Comparison of ENCODE assay signal across 11 cellular contexts in the genomic region with DNA sequence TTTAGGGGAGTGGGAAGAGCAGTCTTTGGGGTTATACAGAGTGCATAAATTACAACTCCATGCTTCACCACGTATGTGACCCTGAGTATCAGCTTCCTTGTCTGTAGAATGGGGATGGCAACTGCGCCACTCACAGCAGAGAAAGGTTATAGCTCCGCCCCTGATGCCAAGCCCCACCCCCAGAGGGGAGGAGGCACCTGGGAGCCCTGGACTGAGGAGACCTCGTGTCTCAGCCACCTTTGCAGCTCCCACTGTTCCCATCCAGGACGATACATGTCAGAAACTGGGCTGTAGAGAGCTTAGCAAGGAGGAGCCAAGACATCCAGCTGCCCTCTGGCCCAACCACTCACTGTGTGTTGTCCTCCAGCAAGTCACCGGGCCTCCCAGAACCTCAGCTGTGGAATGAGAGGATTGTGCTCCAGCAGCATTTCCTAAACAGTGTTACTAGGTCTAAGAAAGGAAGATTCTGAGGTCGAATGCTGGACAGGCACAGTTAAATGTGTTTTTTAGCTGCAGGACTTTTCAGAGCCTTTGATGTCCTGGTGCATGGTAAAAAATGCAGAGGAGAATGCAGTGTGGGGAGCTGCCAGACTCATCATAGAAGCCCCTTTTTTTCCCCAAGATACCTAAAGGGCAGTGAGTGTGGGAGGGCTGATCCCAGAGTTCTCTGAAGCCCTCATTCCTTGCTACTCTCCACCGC. TPM values are rescaled to one million over a fixed set of nuclear protein-coding genes. Genes with fewer than 3 reads are reported as not detected.
DNase-seq lines count a peak whose midpoint lies in the region; ATAC-seq and TF ChIP-seq lines count a peak whose summit lies in the region.
"Had no signal": no experiment of that assay in that cellular context is flagged by ENCODE, and none has a peak within 500 bp of the region (broad histone marks: within the 10 kb centered on the region; RNA-seq: fewer than 3 reads in every experiment).

No MANE protein-coding gene starts in this region.

- H3K36me3 Mint-ChIP-seq in T-helper 17 cell (ENCODE audit: low read depth) = no peaks in the 10 kb centered on the region
- H3K36me3 Mint-ChIP-seq: IgD-negative memory B cell; naive thymus-derived CD8-positive, alpha-beta T cell had no signal

- H3K27ac ChIP-seq in mammary epithelial cell (ENCODE audit: insufficient read depth, low read depth, low read length) = no peak overlapping the region
- no peak overlapping the region for H3K27ac ChIP-seq in lower lobe of right lung

- H3K79me2 ChIP-seq in mammary epithelial cell (ENCODE audit: insufficient read depth, low read length) = no peaks in the 10 kb centered on the region

- dilution Hi-C loops in mammary epithelial cell (cut with HindIII; ENCODE audit: low sequenced_read_pairs) = no loop called here

- peak overlapping the region; percentile 51 for H3K27ac Mint-ChIP-seq in T-helper 17 cell
- H3K27ac Mint-ChIP-seq: IgD-negative memory B cell; stimulated activated naive CD8-positive, alpha-beta T cell treated with anti-CD3 and anti-CD28 coated beads, Interleukin-15, Interleukin-2, amounts not matched to agents 100 ng/mL and 50 ng/mL, for 24 hours had no signal

- H3K4me1 Mint-ChIP-seq in T-helper 17 cell = peaks cover 27% of the 10 kb centered on the region

- CTCF ChIA-PET in HEK293T (lab: Yijun Ruan, JAX) (interaction anchor here (0.7 to 2.3 kb wide), 3 partner anchors 8 to 148 kb away, joined by 3 to 11 read pairs (median 4); no protein-coding TSS in a partner anchor), mammary epithelial cell (lab: Charles Lee; ENCODE audit: low non-redundant PET) (interaction anchor here (0.7 kb wide), 1 partner anchor 198 kb away, joined by 3 read pairs; no protein-coding TSS in a partner anchor)

- no peak overlapping the region for H3K4me3 ChIP-seq in mammary epithelial cell (replicated peaks in 1 of 3; ENCODE audit: insufficient read depth in 1 of 3, low read depth in 2 of 3, low read length in 3 of 3)
- H3K4me3 ChIP-seq in lower lobe of right lung = no peak overlapping the region

- 31% methylated on average over 7 of the region's 8 CpGs for WGBS in mammary epithelial cell (ENCODE audit: low coverage, missing lambda C conversion rate)

- no peaks in the 10 kb centered on the region for H4K20me1 ChIP-seq in mammary epithelial cell (ENCODE audit: insufficient read depth, low read length)

- H3K4me1 ChIP-seq in mammary epithelial cell (ENCODE audit: insufficient read depth, low read length) (peaks cover 16% of the 10 kb centered on the region), lower lobe of right lung (peaks cover 20% of the 10 kb centered on the region)

- POLR2A ChIA-PET in HEK293T (lab: Yijun Ruan, JAX) = no interaction called here

- H3K9ac ChIP-seq in mammary epithelial cell (ENCODE audit: insufficient read depth, low read length) = no peak overlapping the region

- H3K9me3 ChIP-seq in T-helper 17 cell (ENCODE audit: control insufficient read depth, low read length, poor library complexity, severe bottlenecking) (no peaks in the 10 kb centered on the region), mammary epithelial cell (replicated peaks; ENCODE audit: insufficient read depth, low read length) (no peaks in the 10 kb centered on the region), lower lobe of right lung (no peaks in the 10 kb centered on the region)

- BruUV-seq in mammary epithelial cell (replicated peaks; lab: Mats Ljungman, UMichigan) = no TSS peak

- no peaks in the 10 kb centered on the region for H3K27me3 Mint-ChIP-seq in T-helper 17 cell
- H3K27me3 Mint-ChIP-seq: stimulated activated naive CD8-positive, alpha-beta T cell treated with anti-CD3 and anti-CD28 coated beads, Interleukin-15, Interleukin-2, amounts not matched to agents 100 ng/mL and 50 ng/mL, for 24 hours had no signal

- peak; percentile 25 for ATAC-seq in T-helper 17 cell
- ATAC-seq in GM21515 (IDR thresholded peaks at IDR 0.05; ENCODE audit: unreplicated experiment) = no peak
- no peak for ATAC-seq in lower lobe of right lung
- ATAC-seq: esophagus mucosa; naive thymus-derived CD8-positive, alpha-beta T cell had no signal

- H3K4me3 Mint-ChIP-seq in T-helper 17 cell = no peak overlapping the region
- H3K4me3 Mint-ChIP-seq: naive thymus-derived CD8-positive, alpha-beta T cell; stimulated activated naive CD8-positive, alpha-beta T cell treated with anti-CD3 and anti-CD28 coated beads, Interleukin-15, Interleukin-2, amounts not matched to agents 100 ng/mL and 50 ng/mL, for 24 hours had no signal

- in situ Hi-C loops in mammary epithelial cell (cut with MboI; ENCODE audit: low sequenced_read_pairs in 2 of 2) = loop anchor here (5.0 kb wide), 1 partner anchor 69 kb away; no protein-coding TSS in a partner anchor

- H3K4me2 ChIP-seq in mammary epithelial cell (ENCODE audit: insufficient read depth, low read depth, low read length) = no peak overlapping the region

- no peaks in the 10 kb centered on the region for H3K27me3 ChIP-seq in mammary epithelial cell (ENCODE audit: insufficient read depth, low read length)
- no peaks in the 10 kb centered on the region for H3K27me3 ChIP-seq in lower lobe of right lung (ENCODE audit: low read depth)

- TF ChIP-seq CTCF in mammary epithelial cell (conservative IDR thresholded peaks at IDR 0.05 in 1 of 2, IDR thresholded peaks at IDR 0.05 in 1 of 2; ENCODE audit: extremely low read depth in 1 of 2, insufficient read depth in 1 of 2, low read depth in 1 of 2, low read length in 2 of 2) (no peak), lower lobe of right lung (IDR thresholded peaks at IDR 0.05) (no peak)

- H3K36me3 ChIP-seq in mammary epithelial cell (ENCODE audit: insufficient read depth, low read length) (no peaks in the 10 kb centered on the region), lower lobe of right lung (no peaks in the 10 kb centered on the region)

- H2AFZ ChIP-seq in mammary epithelial cell (ENCODE audit: low read depth, low read length) = peak overlapping the region; percentile 9

- intact Hi-C loops in mammary epithelial cell (cut with micrococcal nuclease) = no loop called here
- intact Hi-C loops in lower lobe of right lung (cut with DNase I) = no loop called here

- DNase-seq in HEK293T (ENCODE audit: extremely low spot score) = peak; percentile 65
- no peak for DNase-seq in T-helper 17 cell
- DNase-seq in mammary epithelial cell = no peak
- DNase-seq in stimulated activated CD4-positive, alpha-beta T cell treated with anti-CD3 and anti-CD28 coated beads, Interleukin-4, amount 100 ng/mL, for 24 hours = peak; percentile 53
- DNase-seq in Kasumi-1 (lab: John Stamatoyannopoulos, UW) = no peak
- DNase-seq in lower lobe of right lung = no peak

TF ChIP-seq in HEK293T, 16 proteins besides CTCF, POLR2A, EP300 and RAD21:
- TF ChIP-seq SUZ12 (IDR thresholded peaks at IDR 0.05) (no peak), FOXM1 (IDR thresholded peaks at IDR 0.05; ENCODE audit: borderline replicate concordance) (no peak), LEF1 (IDR thresholded peaks at IDR 0.05; ENCODE audit: borderline replicate concordance) (no peak), TARDBP (IDR thresholded peaks at IDR 0.05) (no peak), FOXA1 (IDR thresholded peaks at IDR 0.05) (no peak), SP1 (IDR thresholded peaks at IDR 0.05) (no peak), FOXK2 (IDR thresholded peaks at IDR 0.05) (no peak)
- TF ChIP-seq, protein P1, sequence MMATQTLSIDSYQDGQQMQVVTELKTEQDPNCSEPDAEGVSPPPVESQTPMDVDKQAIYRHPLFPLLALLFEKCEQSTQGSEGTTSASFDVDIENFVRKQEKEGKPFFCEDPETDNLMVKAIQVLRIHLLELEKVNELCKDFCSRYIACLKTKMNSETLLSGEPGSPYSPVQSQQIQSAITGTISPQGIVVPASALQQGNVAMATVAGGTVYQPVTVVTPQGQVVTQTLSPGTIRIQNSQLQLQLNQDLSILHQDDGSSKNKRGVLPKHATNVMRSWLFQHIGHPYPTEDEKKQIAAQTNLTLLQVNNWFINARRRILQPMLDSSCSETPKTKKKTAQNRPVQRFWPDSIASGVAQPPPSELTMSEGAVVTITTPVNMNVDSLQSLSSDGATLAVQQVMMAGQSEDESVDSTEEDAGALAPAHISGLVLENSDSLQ (IDR thresholded peaks at IDR 0.05) = peak; percentile 74

RNA-seq across cellular contexts. Expression of a gene that starts 49.4 kb away (rescaled TPM):
- not detected for total RNA-seq in T-helper 17 cell
- 1 to 10 TPM; 1.3 to 1.9 TPM for total RNA-seq in mammary epithelial cell
- 0.61 TPM for polyA plus RNA-seq in mammary epithelial cell
- not detected for polyA minus RNA-seq in mammary epithelial cell
- total RNA-seq in lower lobe of right lung = 0.15 TPM
- total RNA-seq: naive thymus-derived CD8-positive, alpha-beta T cell had no signal
- polyA plus RNA-seq: IgD-negative memory B cell; naive thymus-derived CD8-positive, alpha-beta T cell had no signal

Comparison
In these comparisons a context has a peak if more than half of its experiments do, and no peak if none do; other contexts are left out.
1. DNase-seq: peak in HEK293T (single experiment) and stimulated activated CD4-positive, alpha-beta T cell treated with anti-CD3 and anti-CD28 coated beads, Interleukin-4, amount 100 ng/mL, for 24 hours (single experiment); none in T-helper 17 cell (0 of 3), mammary epithelial cell (single experiment), Kasumi-1 (0 of 2) and lower lobe of right lung (single experiment).